Comparison of ENCODE assay signal across 11 cellular contexts in the genomic region with DNA sequence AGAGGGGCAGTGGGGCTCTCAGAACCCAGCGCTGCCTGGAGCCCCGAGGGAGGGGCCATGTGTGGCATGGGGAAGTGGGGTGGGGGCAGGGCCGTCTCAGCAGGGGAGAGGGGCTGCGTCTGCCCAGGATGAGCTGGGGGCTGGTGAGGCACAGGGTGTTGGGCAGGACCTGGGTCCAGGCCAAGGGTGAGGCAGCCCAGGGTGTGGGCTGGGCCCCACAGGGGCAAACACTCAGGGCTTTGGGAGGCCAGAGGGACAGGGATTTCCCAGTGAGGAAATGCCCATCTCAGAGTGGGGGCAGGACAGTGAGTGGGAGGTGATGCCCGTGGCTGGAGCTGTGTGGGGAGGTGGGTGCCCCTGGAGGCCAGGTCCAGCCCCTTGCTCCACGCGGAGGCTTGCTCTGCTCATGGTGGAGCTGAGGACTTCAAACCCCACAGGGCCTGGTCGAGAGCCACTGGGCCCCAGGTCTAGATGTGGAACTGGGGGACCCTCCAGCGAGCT. TPM values are rescaled to one million over a fixed set of nuclear protein-coding genes. Genes with fewer than 3 reads are reported as not detected.
DNase-seq lines count a peak whose midpoint lies in the region; ATAC-seq and TF ChIP-seq lines count a peak whose summit lies in the region.
"Had no signal": no experiment of that assay in that cellular context is flagged by ENCODE, and none has a peak within 500 bp of the region (broad histone marks: within the 10 kb centered on the region; RNA-seq: fewer than 3 reads in every experiment).

No MANE protein-coding gene starts in this region.

- intact Hi-C loops in MCF 10A (cut with micrococcal nuclease): no loop called here

- no peak for ATAC-seq in HG02759 (IDR thresholded peaks at IDR 0.05; ENCODE audit: unreplicated experiment)

- peak overlapping the region; percentile 50; the same call in 1 of the 2 replicates for H3K27ac ChIP-seq in HEK293 (ENCODE audit: extremely low read depth, low read depth, low read length)
- H3K27ac ChIP-seq in subcutaneous abdominal adipose tissue (ENCODE audit: low read depth, low read length): peak overlapping the region; percentile 94

- H3K4me1 Mint-ChIP-seq in MCF 10A (ENCODE audit: insufficient read depth, unreplicated experiment): peaks cover 34% of the 10 kb centered on the region

- no TSS peak for BruUV-seq in MCF 10A (replicated peaks; lab: Mats Ljungman, UMichigan)

- H3K4me1 ChIP-seq in HEK293 (ENCODE audit: control insufficient read depth, insufficient read depth, low read length) (peaks cover 21% of the 10 kb centered on the region), subcutaneous abdominal adipose tissue (ENCODE audit: control insufficient read depth in 5 of 5, insufficient read depth in 5 of 5, low read length in 5 of 5) (peaks cover 6 to 86% (median 77%) of the 10 kb centered on the region in 5 donors)

- H3K9me3 Mint-ChIP-seq in MCF 10A (ENCODE audit: unreplicated experiment): no peaks in the 10 kb centered on the region

- CTCF ChIA-PET in HEK293 (lab: Yijun Ruan, JAX): interaction anchor here (1.1 to 2.1 kb wide), 4 partner anchors 7 to 40 kb away, joined by 3 to 9 read pairs (median 6); no protein-coding TSS in a partner anchor
- CTCF ChIA-PET in MCF 10A (lab: Yijun Ruan, JAX): interaction anchor here (0.6 to 2.6 kb wide), 5 partner anchors 23 to 74 kb away, joined by 3 to 19 read pairs (median 3); no protein-coding TSS in a partner anchor

- DNase-seq in MCF 10A (ENCODE audit: unreplicated experiment) (peak; percentile 38), kidney tubule cell (ENCODE audit: low spot score) (peak; percentile 82), NCI-H2107 treated with DMSO at 0.1 percent for 48 hours (lab: John Stamatoyannopoulos, UW; ENCODE audit: unreplicated experiment) (no peak), NCI-H2081 (lab: John Stamatoyannopoulos, UW) (no peak), NCI-H1694 treated with DMSO at 0.1 percent for 48 hours (lab: John Stamatoyannopoulos, UW) (no peak)
- DNase-seq: GF-D8; NCI-H345; stimulated activated naive CD4-positive, alpha-beta T cell treated with Interleukin-2 at 50 U/mL for 16 hours had no signal

- H3K36me3 ChIP-seq in HEK293 (ENCODE audit: control insufficient read depth in 2 of 2, insufficient read depth in 1 of 2, low read length in 2 of 2) (peaks cover 0 to 40% of the 10 kb centered on the region in 2 experiments; a peak in 1 of 3 replicates), subcutaneous abdominal adipose tissue (ENCODE audit: control insufficient read depth in 5 of 5, insufficient read depth in 5 of 5, low read length in 5 of 5) (peaks cover 0 to 8% (median 0%) of the 10 kb centered on the region in 5 donors)

- H3K9me3 ChIP-seq in HEK293 (ENCODE audit: control insufficient read depth, insufficient read depth, low read depth, low read length): no peaks in the 10 kb centered on the region
- H3K9me3 ChIP-seq in subcutaneous abdominal adipose tissue (ENCODE audit: control insufficient read depth in 5 of 5, low read length in 5 of 5): no peaks in the 10 kb centered on the region

- no peak overlapping the region for H3K4me3 ChIP-seq in HEK293 (ENCODE audit: low read depth, low read length)
- H3K4me3 ChIP-seq in subcutaneous abdominal adipose tissue (ENCODE audit: low read depth in 1 of 5, low read length in 5 of 5): no peak overlapping the region

- no peaks in the 10 kb centered on the region for H3K27me3 ChIP-seq in subcutaneous abdominal adipose tissue (ENCODE audit: control insufficient read depth in 5 of 5, insufficient read depth in 4 of 5, low read length in 5 of 5)

- peak overlapping the region; percentile 87 for H3K27ac Mint-ChIP-seq in MCF 10A (ENCODE audit: low read depth, unreplicated experiment)

- peaks cover 48% of the 10 kb centered on the region for H3K36me3 Mint-ChIP-seq in MCF 10A (ENCODE audit: insufficient read depth, unreplicated experiment)

- H3K4me3 Mint-ChIP-seq in MCF 10A (ENCODE audit: unreplicated experiment): peak overlapping the region; percentile 81

- no peak for TF ChIP-seq CTCF in HEK293 (tag by site-specific recombination; IDR thresholded peaks at IDR 0.05)
- TF ChIP-seq CTCF in MCF 10A (IDR thresholded peaks at IDR 0.05; ENCODE audit: unreplicated experiment): no peak

- H3K9ac ChIP-seq in subcutaneous abdominal adipose tissue (ENCODE audit: low read length in 5 of 5): peak overlapping the region in 1 of 5 donors; percentile 73

- no peaks in the 10 kb centered on the region for H3K27me3 Mint-ChIP-seq in MCF 10A (ENCODE audit: insufficient read depth, unreplicated experiment)

- POLR2A ChIA-PET in HEK293 (lab: Yijun Ruan, JAX) (interaction anchor here (0.5 to 1.7 kb wide), 4 partner anchors 8 to 231 kb away, joined by 3 to 6 read pairs (median 4); no protein-coding TSS in a partner anchor), MCF 10A (lab: Yijun Ruan, JAX) (interaction anchor here (1.0 to 6.6 kb wide), 4 partner anchors 9 to 56 kb away, joined by 3 to 73 read pairs (median 32); a partner anchor contains a TSS)

TF ChIP-seq in HEK293, 187 proteins besides CTCF, POLR2A, EP300 and RAD21 (continues in another document):
- TF ChIP-seq KLF1 (tag by site-specific recombination; IDR thresholded peaks at IDR 0.05) (peak; percentile 75), ZNF184 (tag by site-specific recombination; IDR thresholded peaks at IDR 0.05) (no peak), HOXD13 (CRISPR knock-in tag; IDR thresholded peaks at IDR 0.05; ENCODE audit: borderline replicate concordance) (no peak), ZFP69B (tag by site-specific recombination; IDR thresholded peaks at IDR 0.05) (peak; percentile 66), ZNF600 (tag by site-specific recombination; IDR thresholded peaks at IDR 0.05) (no peak), ZNF248 (tag by site-specific recombination; IDR thresholded peaks at IDR 0.05) (no peak), SETDB1 (IDR thresholded peaks at IDR 0.05; ENCODE audit: insufficient read length, low read length) (no peak)
- TF ChIP-seq, protein P1, sequence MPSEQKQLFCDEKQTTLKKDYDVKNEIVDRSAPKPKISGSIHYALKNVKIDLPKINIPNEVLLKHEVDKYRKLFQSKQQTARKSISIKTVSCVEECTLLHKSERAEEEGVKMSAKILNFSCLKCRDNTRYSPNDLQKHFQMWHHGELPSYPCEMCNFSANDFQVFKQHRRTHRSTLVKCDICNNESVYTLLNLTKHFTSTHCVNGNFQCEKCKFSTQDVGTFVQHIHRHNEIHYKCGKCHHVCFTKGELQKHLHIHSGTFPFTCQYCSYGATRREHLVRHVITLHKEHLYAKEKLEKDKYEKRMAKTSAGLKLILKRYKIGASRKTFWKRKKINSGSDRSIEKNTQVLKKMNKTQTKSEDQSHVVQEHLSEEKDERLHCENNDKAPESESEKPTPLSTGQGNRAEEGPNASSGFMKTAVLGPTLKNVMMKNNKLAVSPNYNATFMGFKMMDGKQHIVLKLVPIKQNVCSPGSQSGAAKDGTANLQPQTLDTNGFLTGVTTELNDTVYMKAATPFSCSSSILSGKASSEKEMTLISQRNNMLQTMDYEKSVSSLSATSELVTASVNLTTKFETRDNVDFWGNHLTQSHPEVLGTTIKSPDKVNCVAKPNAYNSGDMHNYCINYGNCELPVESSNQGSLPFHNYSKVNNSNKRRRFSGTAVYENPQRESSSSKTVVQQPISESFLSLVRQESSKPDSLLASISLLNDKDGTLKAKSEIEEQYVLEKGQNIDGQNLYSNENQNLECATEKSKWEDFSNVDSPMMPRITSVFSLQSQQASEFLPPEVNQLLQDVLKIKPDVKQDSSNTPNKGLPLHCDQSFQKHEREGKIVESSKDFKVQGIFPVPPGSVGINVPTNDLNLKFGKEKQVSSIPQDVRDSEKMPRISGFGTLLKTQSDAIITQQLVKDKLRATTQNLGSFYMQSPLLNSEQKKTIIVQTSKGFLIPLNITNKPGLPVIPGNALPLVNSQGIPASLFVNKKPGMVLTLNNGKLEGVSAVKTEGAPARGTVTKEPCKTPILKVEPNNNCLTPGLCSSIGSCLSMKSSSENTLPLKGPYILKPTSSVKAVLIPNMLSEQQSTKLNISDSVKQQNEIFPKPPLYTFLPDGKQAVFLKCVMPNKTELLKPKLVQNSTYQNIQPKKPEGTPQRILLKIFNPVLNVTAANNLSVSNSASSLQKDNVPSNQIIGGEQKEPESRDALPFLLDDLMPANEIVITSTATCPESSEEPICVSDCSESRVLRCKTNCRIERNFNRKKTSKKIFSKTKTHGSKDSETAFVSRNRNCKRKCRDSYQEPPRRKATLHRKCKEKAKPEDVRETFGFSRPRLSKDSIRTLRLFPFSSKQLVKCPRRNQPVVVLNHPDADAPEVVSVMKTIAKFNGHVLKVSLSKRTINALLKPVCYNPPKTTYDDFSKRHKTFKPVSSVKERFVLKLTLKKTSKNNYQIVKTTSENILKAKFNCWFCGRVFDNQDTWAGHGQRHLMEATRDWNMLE (tag by site-specific recombination; conservative IDR thresholded peaks at IDR 0.05; ENCODE audit: low read depth): no peak
- TF ChIP-seq, protein P2, sequence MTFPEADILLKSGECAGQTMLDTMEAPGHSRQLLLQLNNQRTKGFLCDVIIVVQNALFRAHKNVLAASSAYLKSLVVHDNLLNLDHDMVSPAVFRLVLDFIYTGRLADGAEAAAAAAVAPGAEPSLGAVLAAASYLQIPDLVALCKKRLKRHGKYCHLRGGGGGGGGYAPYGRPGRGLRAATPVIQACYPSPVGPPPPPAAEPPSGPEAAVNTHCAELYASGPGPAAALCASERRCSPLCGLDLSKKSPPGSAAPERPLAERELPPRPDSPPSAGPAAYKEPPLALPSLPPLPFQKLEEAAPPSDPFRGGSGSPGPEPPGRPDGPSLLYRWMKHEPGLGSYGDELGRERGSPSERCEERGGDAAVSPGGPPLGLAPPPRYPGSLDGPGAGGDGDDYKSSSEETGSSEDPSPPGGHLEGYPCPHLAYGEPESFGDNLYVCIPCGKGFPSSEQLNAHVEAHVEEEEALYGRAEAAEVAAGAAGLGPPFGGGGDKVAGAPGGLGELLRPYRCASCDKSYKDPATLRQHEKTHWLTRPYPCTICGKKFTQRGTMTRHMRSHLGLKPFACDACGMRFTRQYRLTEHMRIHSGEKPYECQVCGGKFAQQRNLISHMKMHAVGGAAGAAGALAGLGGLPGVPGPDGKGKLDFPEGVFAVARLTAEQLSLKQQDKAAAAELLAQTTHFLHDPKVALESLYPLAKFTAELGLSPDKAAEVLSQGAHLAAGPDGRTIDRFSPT (tag by site-specific recombination; IDR thresholded peaks at IDR 0.05): peak; percentile 30; the same call in 1 of the 2 replicates

RNA-seq across cellular contexts. Expression of a gene that starts 5.4 kb away (rescaled TPM):
- total RNA-seq in MCF 10A (2022): 199 and 200 TPM in 2 replicates

RNA-seq across cellular contexts. Expression of a gene that starts 24.7 kb away (rescaled TPM):
- 4.0 and 5.5 TPM in 2 replicates for total RNA-seq in MCF 10A (2022)

RNA-seq across cellular contexts. Expression of a gene that starts 31.9 kb away (rescaled TPM):
- total RNA-seq in MCF 10A (2022): 10.4 and 11.9 TPM in 2 replicates

RNA-seq across cellular contexts. Expression of a gene that starts 40.6 kb away (rescaled TPM):
- 24.9 and 25.0 TPM in 2 replicates for total RNA-seq in MCF 10A (2022)

RNA-seq across cellular contexts. Expression of a gene that starts 41.0 kb away (rescaled TPM):
- total RNA-seq in MCF 10A (2022): 28.4 and 30.1 TPM in 2 replicates

Comparison
In these comparisons a context has a peak if more than half of its experiments do, and no peak if none do; other contexts are left out.
1. DNase-seq: peak in MCF 10A (single experiment) and kidney tubule cell (single experiment); none in NCI-H2107 treated with DMSO at 0.1 percent for 48 hours (single experiment), NCI-H2081 (0 of 2) and NCI-H1694 treated with DMSO at 0.1 percent for 48 hours (single experiment).